In the genomic region with DNA sequence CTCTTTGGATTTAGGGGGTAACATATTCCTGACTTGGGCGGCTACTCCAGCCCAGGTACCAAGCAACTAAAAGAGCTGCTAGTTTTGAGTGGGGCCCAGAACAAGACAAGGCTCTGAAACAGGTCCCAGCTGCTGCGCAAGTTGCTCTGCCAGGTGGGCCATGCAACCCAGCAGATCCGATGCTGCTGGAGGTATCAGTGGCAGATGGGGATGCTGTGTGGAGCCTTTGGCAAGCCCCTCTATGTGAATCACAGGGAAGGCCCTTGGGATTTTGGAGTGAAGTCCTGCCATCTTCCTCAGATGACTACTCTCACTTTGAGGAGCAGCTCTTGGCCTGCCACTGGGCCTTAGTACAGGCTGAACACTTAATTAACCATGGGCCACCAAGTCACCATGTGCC, we compare ENCODE assay signal across 21 cellular contexts. TPM values are rescaled to one million over a fixed set of nuclear protein-coding genes. Genes with fewer than 3 reads are reported as not detected.
DNase-seq lines count a peak whose midpoint lies in the region; ATAC-seq, FAIRE-seq and TF ChIP-seq lines count a peak whose summit lies in the region.
"Had no signal": no experiment of that assay in that cellular context is flagged by ENCODE, and none has a peak within 500 bp of the region (broad histone marks: within the 10 kb centered on the region; RNA-seq: fewer than 3 reads in every experiment).

No MANE protein-coding gene starts in this region.

- H3K79me2 ChIP-seq in HepG2 (ENCODE audit: insufficient read depth, low read length): no peaks in the 10 kb centered on the region

- ATAC-seq in HepG2: no peak
- no peak for ATAC-seq in right lobe of liver
- no peak for ATAC-seq in GM18867 (IDR thresholded peaks at IDR 0.05; ENCODE audit: unreplicated experiment)
- ATAC-seq: GM23338, HCT116 had no signal

- H3K9me3 ChIP-seq in HepG2 (ENCODE audit: low read length): no peaks in the 10 kb centered on the region
- no peaks in the 10 kb centered on the region for H3K9me3 ChIP-seq in right lobe of liver
- no peaks in the 10 kb centered on the region for H3K9me3 ChIP-seq in esophagus muscularis mucosa

- H3K4me1 ChIP-seq in HepG2 (ENCODE audit: insufficient read depth, low read length) (no peaks in the 10 kb centered on the region), right lobe of liver (no peaks in the 10 kb centered on the region), esophagus muscularis mucosa (no peaks in the 10 kb centered on the region)

- H3K4me3 ChIP-seq in HepG2 (replicated peaks in 1 of 3; ENCODE audit: insufficient read depth in 1 of 3, low read depth in 2 of 3, low read length in 3 of 3) (no peak overlapping the region), right lobe of liver (no peak overlapping the region), esophagus muscularis mucosa (no peak overlapping the region)
- H3K4me3 ChIP-seq: GM12878, GM23338 had no signal

- POLR2A ChIA-PET in HepG2 (lab: Yijun Ruan, JAX): no interaction called here

- no peak for TF ChIP-seq POLR2A in HepG2 (IDR thresholded peaks at IDR 0.05; ENCODE audit: insufficient read depth in 1 of 2, low read depth in 2 of 2, low read length in 2 of 2)
- TF ChIP-seq POLR2A in right lobe of liver (IDR thresholded peaks at IDR 0.05): no peak
- no peak for TF ChIP-seq POLR2A in esophagus muscularis mucosa (IDR thresholded peaks at IDR 0.05; ENCODE audit: low read depth)

- H3K27ac ChIP-seq in HepG2 (ENCODE audit: extremely low read length, insufficient read depth, low read length) (no peak overlapping the region), right lobe of liver (no peak overlapping the region), esophagus muscularis mucosa (replicated peaks in 1 of 4) (no peak overlapping the region)

- H3K9ac ChIP-seq in HepG2 (ENCODE audit: insufficient read depth, low read depth, low read length): no peak overlapping the region

- H4K20me1 ChIP-seq in HepG2 (ENCODE audit: insufficient read depth, low read length): no peaks in the 10 kb centered on the region

- H3K36me3 ChIP-seq in HepG2 (replicated peaks in 1 of 2; ENCODE audit: control insufficient read depth in 1 of 2, insufficient read depth in 2 of 2, low read length in 2 of 2) (no peaks in the 10 kb centered on the region), right lobe of liver (no peaks in the 10 kb centered on the region), esophagus muscularis mucosa (no peaks in the 10 kb centered on the region)

- H3K27me3 ChIP-seq in HepG2 (ENCODE audit: control insufficient read depth in 1 of 2, insufficient read depth in 2 of 2, low read length in 2 of 2) (peaks cover 0 to 2% of the 10 kb centered on the region in 2 experiments; a peak in 1 of 5 replicates), right lobe of liver (no peaks in the 10 kb centered on the region), esophagus muscularis mucosa (no peaks in the 10 kb centered on the region)

- intact Hi-C loops in HepG2 (cut with micrococcal nuclease; ENCODE audit: unreplicated experiment): no loop called here
- intact Hi-C loops in right lobe of liver (cut with DNase I): no loop called here
- intact Hi-C loops in esophagus muscularis mucosa (cut with DNase I): no loop called here

- H3K4me2 ChIP-seq in HepG2 (ENCODE audit: low read depth, low read length): no peak overlapping the region
- H3K4me2 ChIP-seq: GM23338 had no signal

- CTCF ChIA-PET in HepG2 (lab: Yijun Ruan, JAX; ENCODE audit: low intra/inter-chr PET ratio, low total read pairs): no interaction called here

- no peak for FAIRE-seq in HepG2 (lab: Jason Lieb, UNC)
- FAIRE-seq: GM12878 had no signal

- no peak overlapping the region for H2AFZ ChIP-seq in HepG2 (ENCODE audit: low read length)
- H2AFZ ChIP-seq: GM23338 had no signal

- in situ Hi-C loops in HepG2 (cut with HindIII; ENCODE audit: extremely low pct_ligation_motif_present, low pct_unique_long_range_greater_than_20kb): no loop called here

- 33% methylated on average over 3 of the region's 3 CpGs for WGBS in HepG2 (ENCODE audit: low lambda C conversion rate)
- 83% methylated on average over 3 of the region's 3 CpGs for WGBS in right lobe of liver (ENCODE audit: insufficient coverage, low coverage, low lambda C conversion rate, missing lambda C conversion rate)
- 100% methylated on average over 1 of the region's 3 CpGs for WGBS in esophagus muscularis mucosa

- no peak for TF ChIP-seq RAD21 in HepG2 (CRISPR knock-in tag; IDR thresholded peaks at IDR 0.05)

- TF ChIP-seq EP300 in HepG2 (IDR thresholded peaks at IDR 0.05; ENCODE audit: low read depth in 2 of 2, low read length in 2 of 2) (no peak), HepG2 (CRISPR knock-in tag; IDR thresholded peaks at IDR 0.05; ENCODE audit: borderline replicate concordance) (no peak), esophagus muscularis mucosa (IDR thresholded peaks at IDR 0.05) (no peak)

- BruUV-seq in HepG2 (replicated peaks; lab: Mats Ljungman, UMichigan): no TSS peak

- TF ChIP-seq CTCF in HepG2 (CRISPR knock-in tag; IDR thresholded peaks at IDR 0.05): no peak
- TF ChIP-seq CTCF in right lobe of liver (IDR thresholded peaks at IDR 0.05): no peak
- TF ChIP-seq CTCF in esophagus muscularis mucosa (IDR thresholded peaks at IDR 0.05): no peak

- DNase-seq in HepG2 (ENCODE audit: low spot score): no peak
- DNase-seq in right lobe of liver: no peak
- DNase-seq in NCI-H2171 (lab: John Stamatoyannopoulos, UW): peak; percentile 71
- DNase-seq in esophagus muscularis mucosa (ENCODE audit: extremely low spot score): peak; percentile 89
- DNase-seq in mesenteric fat pad (ENCODE audit: low spot score): no peak
- DNase-seq: C1 segment of cervical spinal cord; Calu3; CD4-positive, alpha-beta memory T cell; COR-L47; DMS79; EL; GDM1; H9 had no signal

TF ChIP-seq in HepG2, 621 proteins besides CTCF, POLR2A, EP300 and RAD21 (continues in another document):
- no peak for TF ChIP-seq ZNF230 (CRISPR knock-in tag; IDR thresholded peaks at IDR 0.05)
- TF ChIP-seq, protein P1, sequence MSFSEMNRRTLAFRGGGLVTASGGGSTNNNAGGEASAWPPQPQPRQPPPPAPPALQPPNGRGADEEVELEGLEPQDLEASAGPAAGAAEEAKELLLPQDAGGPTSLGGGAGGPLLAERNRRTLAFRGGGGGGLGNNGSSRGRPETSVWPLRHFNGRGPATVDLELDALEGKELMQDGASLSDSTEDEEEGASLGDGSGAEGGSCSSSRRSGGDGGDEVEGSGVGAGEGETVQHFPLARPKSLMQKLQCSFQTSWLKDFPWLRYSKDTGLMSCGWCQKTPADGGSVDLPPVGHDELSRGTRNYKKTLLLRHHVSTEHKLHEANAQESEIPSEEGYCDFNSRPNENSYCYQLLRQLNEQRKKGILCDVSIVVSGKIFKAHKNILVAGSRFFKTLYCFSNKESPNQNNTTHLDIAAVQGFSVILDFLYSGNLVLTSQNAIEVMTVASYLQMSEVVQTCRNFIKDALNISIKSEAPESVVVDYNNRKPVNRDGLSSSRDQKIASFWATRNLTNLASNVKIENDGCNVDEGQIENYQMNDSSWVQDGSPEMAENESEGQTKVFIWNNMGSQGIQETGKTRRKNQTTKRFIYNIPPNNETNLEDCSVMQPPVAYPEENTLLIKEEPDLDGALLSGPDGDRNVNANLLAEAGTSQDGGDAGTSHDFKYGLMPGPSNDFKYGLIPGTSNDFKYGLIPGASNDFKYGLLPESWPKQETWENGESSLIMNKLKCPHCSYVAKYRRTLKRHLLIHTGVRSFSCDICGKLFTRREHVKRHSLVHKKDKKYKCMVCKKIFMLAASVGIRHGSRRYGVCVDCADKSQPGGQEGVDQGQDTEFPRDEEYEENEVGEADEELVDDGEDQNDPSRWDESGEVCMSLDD (CRISPR knock-in tag; IDR thresholded peaks at IDR 0.05; ENCODE audit: borderline replicate concordance): no peak
- TF ChIP-seq, protein P2, sequence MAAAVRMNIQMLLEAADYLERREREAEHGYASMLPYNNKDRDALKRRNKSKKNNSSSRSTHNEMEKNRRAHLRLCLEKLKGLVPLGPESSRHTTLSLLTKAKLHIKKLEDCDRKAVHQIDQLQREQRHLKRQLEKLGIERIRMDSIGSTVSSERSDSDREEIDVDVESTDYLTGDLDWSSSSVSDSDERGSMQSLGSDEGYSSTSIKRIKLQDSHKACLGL (CRISPR knock-in tag; IDR thresholded peaks at IDR 0.05): no peak

RNA-seq across cellular contexts. Expression of a gene that starts 43.7 kb away (rescaled TPM):
- total RNA-seq in HepG2 (2016; rRNA removed; fragmentation: Illumina TruSeq; extraction: Trizol) (not detected in 2 replicates), right lobe of liver (under 1 TPM in 2 of 6 experiments, not detected in 4; 0.25 to 0.73 TPM), esophagus muscularis mucosa (under 1 TPM in 1 of 4 donors, not detected in 3; 0.83 TPM), mesenteric fat pad (not detected)
- total RNA-seq in HepG2 (2016; cell fraction: cytosol; rRNA removed; fragmentation: Illumina TruSeq; extraction: Trizol; ENCODE audit: low read depth): not detected in 2 replicates
- not detected in 2 replicates for total RNA-seq in HepG2 (2016; cell fraction: insoluble cytoplasmic fraction; rRNA removed; fragmentation: Illumina TruSeq; extraction: Trizol)
- not detected in 2 replicates for total RNA-seq in HepG2 (2016; cell fraction: membrane; rRNA removed; fragmentation: Illumina TruSeq; extraction: Trizol)
- total RNA-seq in HepG2 (2016; cell fraction: nucleus; rRNA removed; fragmentation: Illumina TruSeq; extraction: Trizol): not detected in 2 replicates
- 0.04 and 0.05 TPM in 2 replicates for polyA plus RNA-seq in HepG2 (2011; rRNA removed)
- polyA plus RNA-seq in HepG2 (2011; cell fraction: cytosol; rRNA removed): not detected in 2 replicates
- 0.06 and 0.14 TPM in 2 replicates for polyA plus RNA-seq in HepG2 (2011; cell fraction: nucleus; rRNA removed)
- not detected in 2 replicates for polyA plus RNA-seq in HepG2 (2012)
- polyA plus RNA-seq in HepG2 (2016; cell fraction: cytosol; fragmentation: Illumina TruSeq; extraction: Trizol; ENCODE audit: low read depth): not detected in 2 replicates
- not detected in 2 replicates for polyA plus RNA-seq in HepG2 (2016; cell fraction: insoluble cytoplasmic fraction; fragmentation: Illumina TruSeq; extraction: Trizol; ENCODE audit: low read depth)
- not detected in 2 replicates for polyA plus RNA-seq in HepG2 (2016; cell fraction: membrane; fragmentation: Illumina TruSeq; extraction: Trizol; ENCODE audit: low read depth)
- not detected in 2 replicates for polyA plus RNA-seq in HepG2 (2016; cell fraction: nucleus; fragmentation: Illumina TruSeq; extraction: Trizol; ENCODE audit: insufficient read depth, low read depth)
- not detected in 2 replicates for polyA minus RNA-seq in HepG2 (2011; rRNA and poly(A)+ RNA removed; ENCODE audit: low replicate concordance)
- polyA minus RNA-seq in HepG2 (2011; cell fraction: cytosol; rRNA and poly(A)+ RNA removed): not detected in 2 replicates
- 0.75 TPM in 1 of 2 replicates, not detected in the other for polyA minus RNA-seq in HepG2 (2011; cell fraction: nucleus; rRNA and poly(A)+ RNA removed)
- total RNA-seq: A172; A673; Calu3; CD4-positive, alpha-beta memory T cell; GM12878; H4; H9 had no signal
- polyA plus RNA-seq: BJ; CD4-positive, alpha-beta memory T cell; GM23338 had no signal

Comparison
In these comparisons a context has a peak if more than half of its experiments do, and no peak if none do; other contexts are left out.
1. DNase-seq: peak in NCI-H2171 (single experiment) and esophagus muscularis mucosa (single experiment); none in HepG2 (single experiment), right lobe of liver (0 of 3) and mesenteric fat pad (single experiment).